8 cellular contexts compared by ENCODE assay signal in the genomic region with DNA sequence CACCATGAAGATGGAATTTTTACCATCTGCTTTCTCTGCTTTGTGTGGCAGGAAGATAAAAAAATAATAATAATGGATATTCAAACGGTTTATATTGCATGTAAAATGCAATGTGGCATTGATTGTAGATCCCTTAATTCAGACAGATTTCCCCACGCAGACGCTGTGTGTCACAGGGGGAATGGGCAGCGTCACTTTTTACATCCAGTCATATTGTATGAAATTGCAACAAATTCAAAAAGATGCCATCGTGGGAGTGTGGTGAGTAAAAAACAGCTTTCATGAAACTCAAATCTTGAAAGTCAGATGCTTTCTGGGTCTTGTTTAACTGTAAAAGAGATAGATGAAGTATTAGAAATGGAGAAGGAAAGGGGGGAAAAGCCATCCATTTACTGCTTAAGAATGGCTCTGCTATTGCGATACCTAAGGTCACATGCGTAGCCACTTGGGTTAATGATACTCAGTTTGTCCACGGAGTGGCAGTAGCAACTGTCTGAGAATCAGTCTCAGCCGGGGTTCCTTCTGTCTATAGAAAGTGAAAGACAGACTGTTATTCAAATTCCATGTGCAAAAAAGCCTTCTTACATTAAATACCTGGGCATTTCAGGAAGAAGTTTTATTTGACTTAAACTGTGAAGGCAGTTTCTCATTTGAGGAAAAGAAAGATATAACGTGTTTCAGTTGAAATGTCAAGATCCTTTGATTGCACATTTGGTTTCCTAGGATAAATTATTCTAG.
A peak's percentile ranks its signal among the peaks of the same experiment; 100 is the strongest.
DNase-seq lines count a peak whose midpoint lies in the region; ATAC-seq, FAIRE-seq and TF ChIP-seq lines count a peak whose summit lies in the region.

No MANE protein-coding gene starts in this region.

- no peak overlapping the region for H3K27ac ChIP-seq in RWPE1

- no peaks in the 10 kb centered on the region for H3K9me3 Mint-ChIP-seq in activated naive CD8-positive, alpha-beta T cell (ENCODE audit: low read depth)

- H3K27ac Mint-ChIP-seq in activated naive CD8-positive, alpha-beta T cell = peak overlapping the region; percentile 73

- CTCF ChIA-PET in RWPE1 (lab: Yijun Ruan, JAX) = interaction anchor here (0.6 to 0.8 kb wide), 2 partner anchors 49 to 74 kb away, joined by 3 read pairs; no protein-coding TSS in a partner anchor

- H3K36me3 Mint-ChIP-seq in activated naive CD8-positive, alpha-beta T cell = peaks cover 6% of the 10 kb centered on the region

- no peaks in the 10 kb centered on the region for H3K27me3 Mint-ChIP-seq in activated naive CD8-positive, alpha-beta T cell

- H3K4me1 Mint-ChIP-seq in activated naive CD8-positive, alpha-beta T cell (ENCODE audit: low read depth) = peaks cover 25% of the 10 kb centered on the region

- H3K4me3 Mint-ChIP-seq in activated naive CD8-positive, alpha-beta T cell = peak overlapping the region; percentile 42

- POLR2A ChIA-PET in RWPE1 (lab: Yijun Ruan, JAX; ENCODE audit: low non-redundant PET) = no interaction called here

- no peak for FAIRE-seq in HTR-8/SVneo (lab: Jason Lieb, UNC)

- intact Hi-C loops in head of caudate nucleus (cut with DNase I) = loop anchor here (5.0 kb wide), 2 partner anchors 167 to 182 kb away; a partner anchor contains a TSS

- peak; percentile 91 for DNase-seq in ELR (ENCODE audit: low read depth)
- DNase-seq in HTR-8/SVneo (ENCODE audit: insufficient read length, low spot score) = peak; percentile 81
- peak; percentile 73 for DNase-seq in RWPE1 (ENCODE audit: low spot score)
- DNase-seq in head of caudate nucleus = peak in 40 of 42 donors; percentile 48 to 91 (median 80)
- DNase-seq in pons (ENCODE audit: low spot score) = peak; percentile 95
- no peak for DNase-seq in cortex of kidney (lab: John Stamatoyannopoulos, UW)

- ATAC-seq in GM21515 (IDR thresholded peaks at IDR 0.05; ENCODE audit: unreplicated experiment) = peak; percentile 98

- peak; percentile 77 for TF ChIP-seq CTCF in RWPE1 (conservative IDR thresholded peaks at IDR 0.05; ENCODE audit: low read depth)
